15 cellular contexts compared by ENCODE assay signal in the genomic region with DNA sequence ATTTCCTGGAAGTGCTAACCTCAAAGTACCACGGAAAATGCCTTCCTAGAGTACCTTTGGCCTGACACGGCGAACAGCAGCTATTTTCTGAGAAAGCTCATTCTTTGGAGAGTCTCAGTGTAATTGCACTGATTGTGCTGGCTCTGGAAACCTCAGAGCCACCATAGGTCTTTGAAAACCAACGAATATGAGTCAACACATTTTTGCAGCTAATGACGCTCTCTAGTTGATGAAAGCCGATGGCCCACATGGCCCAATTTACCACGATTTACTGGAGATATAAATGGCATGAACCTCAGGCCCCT.
"Had no signal": no experiment of that assay in that cellular context is flagged by ENCODE, and none has a peak within 500 bp of the region (broad histone marks: within the 10 kb centered on the region; RNA-seq: fewer than 3 reads in every experiment).

No MANE protein-coding gene starts in this region.

- H3K9me3 Mint-ChIP-seq: activated T-cell treated with anti-CD3 and anti-CD28 coated beads, Interleukin-2, amount 50 U/mL, for 24 hours; immature natural killer cell; nephron had no signal

- H3K4me1 Mint-ChIP-seq: immature natural killer cell; stimulated activated naive CD8-positive, alpha-beta T cell treated with anti-CD3 and anti-CD28 coated beads, Interleukin-15, amount 100 ng/mL, for 72 hours had no signal

- DNase-seq: activated CD4-positive, alpha-beta T cell treated with anti-CD3 and anti-CD28 coated beads, Interleukin-2, amount 50 U/mL, for 48 hours; activated CD4-positive, CD25-positive, alpha-beta regulatory T cell treated with anti-CD3 and anti-CD28 coated beads, Interleukin-2, amount 50 U/mL, for 72 hours; activated gamma-delta T cell treated with Interleukin-2 at 50 U/mL for 16 hours; activated T-cell treated with anti-CD3 and anti-CD28 coated beads, Interleukin-2, amount 50 U/mL, for 24 hours; anterior cingulate cortex; effector CD8-positive, alpha-beta T cell; foreskin melanocyte; immature natural killer cell; left cardiac atrium; lower lobe of right lung; occipital lobe; right lobe of liver; stimulated activated naive CD8-positive, alpha-beta T cell treated with anti-CD3 and anti-CD28 coated beads, Interleukin-15, amount 100 ng/mL, for 72 hours; testis had no signal

- H3K27ac Mint-ChIP-seq: activated T-cell treated with anti-CD3 and anti-CD28 coated beads, Interleukin-2, amount 50 U/mL, for 24 hours; immature natural killer cell; nephron; stimulated activated naive CD8-positive, alpha-beta T cell treated with anti-CD3 and anti-CD28 coated beads, Interleukin-15, amount 100 ng/mL, for 72 hours had no signal

- H3K27me3 Mint-ChIP-seq: activated T-cell treated with anti-CD3 and anti-CD28 coated beads, Interleukin-2, amount 50 U/mL, for 24 hours; stimulated activated naive CD8-positive, alpha-beta T cell treated with anti-CD3 and anti-CD28 coated beads, Interleukin-15, amount 100 ng/mL, for 72 hours had no signal

- H3K4me3 Mint-ChIP-seq: activated T-cell treated with anti-CD3 and anti-CD28 coated beads, Interleukin-2, amount 50 U/mL, for 24 hours; immature natural killer cell; nephron; stimulated activated naive CD8-positive, alpha-beta T cell treated with anti-CD3 and anti-CD28 coated beads, Interleukin-15, amount 100 ng/mL, for 72 hours had no signal

- H3K36me3 Mint-ChIP-seq: immature natural killer cell had no signal
